In the genomic region with DNA sequence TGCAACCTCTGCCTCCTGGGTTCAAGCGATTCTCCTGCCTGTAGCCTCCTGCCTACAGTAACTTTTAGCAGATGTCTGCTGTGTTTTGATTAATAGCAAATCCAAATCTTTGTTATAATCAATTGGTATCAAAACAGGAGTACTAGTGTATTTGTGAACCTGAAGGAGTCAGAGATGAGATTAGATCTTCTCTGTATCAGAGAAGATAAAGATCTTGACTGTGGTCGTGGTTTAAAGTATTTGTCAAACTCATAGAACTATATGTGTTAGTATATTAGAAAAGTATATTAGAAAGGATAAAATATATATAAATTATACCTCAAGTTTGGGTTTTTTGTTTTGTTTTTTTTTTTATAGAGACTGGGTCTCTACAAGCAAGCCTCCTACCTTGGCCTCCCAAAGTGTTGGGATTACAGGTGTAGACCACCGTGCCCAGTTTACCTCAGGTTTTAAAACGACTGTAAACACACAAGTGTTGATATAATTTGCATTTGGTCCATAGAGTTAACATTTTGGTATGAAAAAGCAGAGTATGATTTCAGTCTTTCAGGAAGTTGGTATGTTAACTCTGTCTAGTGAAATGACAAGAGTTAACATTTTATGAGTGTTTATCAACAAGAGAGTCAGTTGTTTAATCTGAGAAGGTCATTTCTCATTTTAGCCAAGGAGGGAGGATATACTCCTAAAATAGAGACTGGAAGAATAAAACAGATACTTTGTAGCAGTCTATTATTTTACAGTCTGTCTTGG, we compare ENCODE assay signal across 21 cellular contexts.
"Had no signal": no experiment of that assay in that cellular context is flagged by ENCODE, and none has a peak within 500 bp of the region (broad histone marks: within the 10 kb centered on the region; RNA-seq: fewer than 3 reads in every experiment).

No MANE protein-coding gene starts in this region.

- H3K27ac ChIP-seq: coronary artery, heart left ventricle, parathyroid adenoma, psoas muscle, right lobe of liver, spleen, thyroid gland had no signal

- H3K27me3 ChIP-seq: dorsolateral prefrontal cortex, heart left ventricle, right lobe of liver, spleen, thyroid gland had no signal

- H3K4me1 Mint-ChIP-seq: nephron progenitor cell had no signal

- H3K4me3 Mint-ChIP-seq: naive thymus-derived CD4-positive, alpha-beta T cell; nephron progenitor cell; stimulated activated memory B cell treated with anti-CD40 and anti-IgM and Interleukin-4, amounts not matched to agents 10 μg/mL and 1 μg/mL and 100 μg/mL, for 72 hours; type B pancreatic cell had no signal

- DNase-seq: dorsolateral prefrontal cortex; effector CD8-positive, alpha-beta T cell; heart left ventricle; hippocampal formation; left colon; left ventricle myocardium superior; mesendoderm; naive thymus-derived CD4-positive, alpha-beta T cell; nephron progenitor cell; psoas muscle; retina; spleen; stimulated activated CD4-positive, alpha-beta T cell treated with anti-CD3 and anti-CD28 coated beads, Interleukin-15, amount 100 ng/mL, for 24 hours; stimulated activated CD4-positive, alpha-beta T cell treated with anti-CD3 and anti-CD28 coated beads, Interleukin-1b, Interleukin-23, amount 100 ng/mL, for 48 hours; stimulated activated CD4-positive, alpha-beta T cell treated with anti-CD3 and anti-CD28 coated beads, Interleukin-4, amount 100 ng/mL, for 24 hours; thyroid gland had no signal

- H3K4me3 ChIP-seq: coronary artery, dorsolateral prefrontal cortex, heart left ventricle, psoas muscle, right lobe of liver, spleen, thyroid gland had no signal

- H3K27ac Mint-ChIP-seq: nephron progenitor cell, type B pancreatic cell had no signal

- H3K27me3 Mint-ChIP-seq: naive thymus-derived CD4-positive, alpha-beta T cell; stimulated activated memory B cell treated with anti-CD40 and anti-IgM and Interleukin-4, amounts not matched to agents 10 μg/mL and 1 μg/mL and 100 μg/mL, for 72 hours; type B pancreatic cell had no signal

- H2AFZ ChIP-seq: parathyroid adenoma had no signal

- H3K9me3 ChIP-seq: heart left ventricle, psoas muscle, right lobe of liver, spleen, thyroid gland had no signal

- H3K9ac ChIP-seq: parathyroid adenoma had no signal

- H3K9me3 Mint-ChIP-seq: stimulated activated memory B cell treated with anti-CD40 and anti-IgM and Interleukin-4, amounts not matched to agents 10 μg/mL and 1 μg/mL and 100 μg/mL, for 72 hours; type B pancreatic cell had no signal

- H3K4me1 ChIP-seq: parathyroid adenoma, psoas muscle, right lobe of liver had no signal

- ATAC-seq: heart left ventricle; left colon; left ventricle myocardium superior; naive thymus-derived CD4-positive, alpha-beta T cell; psoas muscle; right lobe of liver; stimulated activated memory B cell treated with anti-CD40 and anti-IgM and Interleukin-4, amounts not matched to agents 10 μg/mL and 1 μg/mL and 100 μg/mL, for 72 hours had no signal
